ENCODE assay signal across 1 cellular context in genomic region chr16:58792188-58792587, GRCh38.
TF ChIP-seq lines count a peak whose summit lies in the region.

No MANE protein-coding gene starts in this region.

TF ChIP-seq in H1, 55 proteins besides CTCF, POLR2A, EP300 and RAD21:
- TF ChIP-seq POU5F1 (IDR thresholded peaks at IDR 0.05; ENCODE audit: low read depth, low read length) (no peak), HDAC6 (IDR thresholded peaks at IDR 0.05; ENCODE audit: low read depth, low read length) (no peak), RFX5 (IDR thresholded peaks at IDR 0.05; ENCODE audit: borderline replicate concordance, low read depth, low read length) (no peak), KDM4A (IDR thresholded peaks at IDR 0.05; ENCODE audit: low read depth, low read length, severe bottlenecking) (no peak), NANOG (IDR thresholded peaks at IDR 0.05; ENCODE audit: insufficient read depth, low read depth, low read length, poor library complexity, severe bottlenecking) (no peak), SIN3A (conservative IDR thresholded peaks at IDR 0.05 in 1 of 2, IDR thresholded peaks at IDR 0.05 in 1 of 2; ENCODE audit: low read depth in 1 of 2, low read length in 2 of 2) (no peak), HDAC2 (IDR thresholded peaks at IDR 0.05; ENCODE audit: borderline replicate concordance in 1 of 2, low read depth in 2 of 2, low read length in 2 of 2) (no peak), TBP (IDR thresholded peaks at IDR 0.05; ENCODE audit: low read depth, low read length) (no peak), RXRA (IDR thresholded peaks at IDR 0.05; ENCODE audit: insufficient read depth, low read depth, low read length) (no peak), GABPA (IDR thresholded peaks at IDR 0.05; ENCODE audit: borderline replicate concordance, insufficient read depth, low read length) (no peak), BCL11A (IDR thresholded peaks at IDR 0.05; ENCODE audit: low read depth in 2 of 2, low read length in 2 of 2) (no peak), KDM5A (IDR thresholded peaks at IDR 0.05; ENCODE audit: low read length) (no peak), CEBPB (IDR thresholded peaks at IDR 0.05; ENCODE audit: low read depth, low read length) (no peak), SUZ12 (IDR thresholded peaks at IDR 0.05; ENCODE audit: low read length) (no peak), SAP30 (IDR thresholded peaks at IDR 0.05; ENCODE audit: insufficient read depth, insufficient replicate concordance, low read length) (no peak), SP4 (IDR thresholded peaks at IDR 0.05; ENCODE audit: low read length) (no peak), FOSL1 (IDR thresholded peaks at IDR 0.05; ENCODE audit: insufficient read depth, low read depth, low read length) (no peak)
